In the genomic region with DNA sequence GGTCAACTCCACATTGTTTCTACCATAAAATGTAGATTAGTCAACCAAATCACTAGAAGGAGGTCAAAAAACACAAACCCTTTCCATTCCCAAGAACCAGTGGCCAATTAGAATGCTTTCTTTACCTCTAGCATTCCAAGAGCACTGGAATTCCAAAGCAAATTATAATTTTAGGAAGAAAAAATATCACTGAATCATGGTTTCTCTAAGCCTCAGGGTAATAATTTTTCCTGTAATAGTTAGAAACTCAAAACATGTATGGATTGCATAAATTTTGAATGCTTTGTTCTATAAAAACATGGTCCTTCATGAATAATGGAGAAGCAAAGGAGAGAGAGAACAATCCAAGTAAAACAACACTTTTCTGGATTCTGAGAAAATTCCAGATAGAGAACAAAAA, we compare ENCODE assay signal across 13 cellular contexts. TPM values are rescaled to one million over a fixed set of nuclear protein-coding genes. Genes with fewer than 3 reads are reported as not detected.
DNase-seq lines count a peak whose midpoint lies in the region; ATAC-seq lines count a peak whose summit lies in the region.
"Had no signal": no experiment of that assay in that cellular context is flagged by ENCODE, and none has a peak within 500 bp of the region (broad histone marks: within the 10 kb centered on the region; RNA-seq: fewer than 3 reads in every experiment).

No MANE protein-coding gene starts in this region.

- no peak for ATAC-seq in activated naive CD4-positive, alpha-beta T cell treated with anti-CD3 and anti-CD28 coated beads, Interleukin-2, amount 50 U/mL, for 72 hours
- no peak for ATAC-seq in activated naive CD8-positive, alpha-beta T cell treated with anti-CD3 and anti-CD28 coated beads, Interleukin-2, amount 50 U/mL, for 24 hours
- no peak for ATAC-seq in stimulated activated naive CD8-positive, alpha-beta T cell treated with anti-CD3 and anti-CD28 coated beads, Interleukin-15, amount 100 ng/mL, for 72 hours
- no peak for ATAC-seq in HG03108 (IDR thresholded peaks at IDR 0.05; ENCODE audit: unreplicated experiment)

- peaks cover 89% of the 10 kb centered on the region for H3K4me1 Mint-ChIP-seq in activated naive CD8-positive, alpha-beta T cell treated with anti-CD3 and anti-CD28 coated beads, Interleukin-2, amount 50 U/mL, for 24 hours
- H3K4me1 Mint-ChIP-seq in stimulated activated naive CD8-positive, alpha-beta T cell treated with anti-CD3 and anti-CD28 coated beads, Interleukin-15, amount 100 ng/mL, for 72 hours = peaks cover 87% of the 10 kb centered on the region

- H3K4me3 Mint-ChIP-seq in activated naive CD8-positive, alpha-beta T cell treated with anti-CD3 and anti-CD28 coated beads, Interleukin-2, amount 50 U/mL, for 24 hours = no peak overlapping the region
- peak overlapping the region; percentile 48 to 73 for H3K4me3 Mint-ChIP-seq in stimulated activated naive CD8-positive, alpha-beta T cell treated with anti-CD3 and anti-CD28 coated beads, Interleukin-15, amount 100 ng/mL, for 72 hours
- H3K4me3 Mint-ChIP-seq: IgD-negative memory B cell had no signal

- DNase-seq in activated naive CD4-positive, alpha-beta T cell treated with anti-CD3 and anti-CD28 coated beads, Interleukin-2, amount 50 U/mL, for 72 hours (ENCODE audit: low spot score in 2 of 2) = no peak
- no peak for DNase-seq in activated naive CD4-positive, alpha-beta T cell treated with anti-CD3 and anti-CD28 coated beads, Interleukin-2, amount 50 U/mL, for 16 hours
- peak; percentile 10 for DNase-seq in ELF-1 (ENCODE audit: low read depth, low spot score)
- DNase-seq in activated naive CD8-positive, alpha-beta T cell treated with anti-CD3 and anti-CD28 coated beads, Interleukin-2, amount 50 U/mL, for 24 hours = no peak
- DNase-seq in stimulated activated naive CD8-positive, alpha-beta T cell treated with anti-CD3 and anti-CD28 coated beads, Interleukin-15, amount 100 ng/mL, for 72 hours = no peak
- DNase-seq in dermis blood vessel endothelial cell = no peak
- DNase-seq: BE2C, Caco-2, NCI-H1930, NCI-H2171, NCI-H82 had no signal

- peak overlapping the region; percentile 82 to 86 for H3K27ac Mint-ChIP-seq in activated naive CD4-positive, alpha-beta T cell treated with anti-CD3 and anti-CD28 coated beads, Interleukin-2, amount 50 U/mL, for 72 hours
- H3K27ac Mint-ChIP-seq in activated naive CD8-positive, alpha-beta T cell treated with anti-CD3 and anti-CD28 coated beads, Interleukin-2, amount 50 U/mL, for 24 hours = peak overlapping the region; percentile 92
- peak overlapping the region; percentile 80 to 93 for H3K27ac Mint-ChIP-seq in stimulated activated naive CD8-positive, alpha-beta T cell treated with anti-CD3 and anti-CD28 coated beads, Interleukin-15, amount 100 ng/mL, for 72 hours

- no peaks in the 10 kb centered on the region for H3K27me3 Mint-ChIP-seq in activated naive CD8-positive, alpha-beta T cell treated with anti-CD3 and anti-CD28 coated beads, Interleukin-2, amount 50 U/mL, for 24 hours
- H3K27me3 Mint-ChIP-seq in stimulated activated naive CD8-positive, alpha-beta T cell treated with anti-CD3 and anti-CD28 coated beads, Interleukin-15, amount 100 ng/mL, for 72 hours = no peaks in the 10 kb centered on the region

- H3K9me3 Mint-ChIP-seq in activated naive CD4-positive, alpha-beta T cell treated with anti-CD3 and anti-CD28 coated beads, Interleukin-2, amount 50 U/mL, for 72 hours = no peaks in the 10 kb centered on the region
- H3K9me3 Mint-ChIP-seq in activated naive CD8-positive, alpha-beta T cell treated with anti-CD3 and anti-CD28 coated beads, Interleukin-2, amount 50 U/mL, for 24 hours = no peaks in the 10 kb centered on the region
- no peaks in the 10 kb centered on the region for H3K9me3 Mint-ChIP-seq in stimulated activated naive CD8-positive, alpha-beta T cell treated with anti-CD3 and anti-CD28 coated beads, Interleukin-15, amount 100 ng/mL, for 72 hours
- H3K9me3 Mint-ChIP-seq: IgD-negative memory B cell had no signal

- H3K36me3 Mint-ChIP-seq in activated naive CD4-positive, alpha-beta T cell treated with anti-CD3 and anti-CD28 coated beads, Interleukin-2, amount 50 U/mL, for 72 hours = peaks cover 8 to 32% of the 10 kb centered on the region in 2 donors
- H3K36me3 Mint-ChIP-seq in activated naive CD8-positive, alpha-beta T cell treated with anti-CD3 and anti-CD28 coated beads, Interleukin-2, amount 50 U/mL, for 24 hours (ENCODE audit: low read depth) = peaks cover 24% of the 10 kb centered on the region
- H3K36me3 Mint-ChIP-seq: IgD-negative memory B cell had no signal

RNA-seq across cellular contexts. Expression of a gene that starts 39.5 kb away (rescaled TPM):
- 100 to 1,000 TPM; 205 to 291 TPM for total RNA-seq in activated naive CD4-positive, alpha-beta T cell treated with anti-CD3 and anti-CD28 coated beads, Interleukin-2, amount 50 U/mL, for 72 hours
- total RNA-seq in dermis blood vessel endothelial cell = 0.68 and 0.84 TPM in 2 replicates

Comparison
In these comparisons a context has a peak if more than half of its experiments do, and no peak if none do; other contexts are left out.
1. RNA of a gene that starts 39.5 kb away (total RNA-seq): 205 to 291 TPM in activated naive CD4-positive, alpha-beta T cell treated with anti-CD3 and anti-CD28 coated beads, Interleukin-2, amount 50 U/mL, for 72 hours; 0.68 to 0.84 TPM in dermis blood vessel endothelial cell; every median in the first group is over 100 times any median in the second.
2. Peak in every context shown above with its lines, with median percentiles within 50 percentile points of each other: H3K27ac Mint-ChIP-seq.